In the genomic region with DNA sequence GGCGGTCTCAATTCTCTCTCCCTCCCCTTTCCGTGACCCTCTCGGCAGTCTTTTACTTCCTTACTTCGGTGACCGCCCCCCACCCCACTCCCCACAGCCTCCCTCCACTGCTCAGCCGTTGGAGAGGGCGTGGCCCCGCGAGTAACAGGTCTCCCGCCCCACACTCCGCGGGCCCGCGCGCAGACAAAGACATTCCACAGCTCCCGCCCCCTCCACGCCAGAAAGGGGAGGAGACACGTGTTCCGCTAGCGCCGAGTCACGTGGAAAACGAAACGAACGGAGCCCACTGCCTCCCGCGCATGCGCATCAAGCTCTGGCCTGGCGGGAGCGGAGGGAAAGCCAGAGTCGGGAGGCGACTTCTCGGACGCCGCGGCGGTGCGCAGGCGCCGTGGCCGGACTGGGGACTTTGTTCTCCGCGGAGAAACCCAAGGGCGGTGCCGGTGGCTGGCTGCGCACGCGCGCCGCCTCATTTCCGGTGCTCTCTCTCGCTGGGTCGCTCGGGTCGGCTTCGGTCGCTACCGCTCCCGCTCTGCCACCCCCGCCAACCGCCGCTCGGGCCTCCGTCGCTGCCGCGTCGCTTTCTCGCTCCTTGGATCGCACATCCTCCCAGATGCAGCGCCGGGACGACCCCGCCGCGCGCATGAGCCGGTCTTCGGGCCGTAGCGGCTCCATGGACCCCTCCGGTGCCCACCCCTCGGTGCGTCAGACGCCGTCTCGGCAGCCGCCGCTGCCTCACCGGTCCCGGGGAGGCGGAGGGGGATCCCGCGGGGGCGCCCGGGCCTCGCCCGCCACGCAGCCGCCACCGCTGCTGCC, we compare ENCODE assay signal across 8 cellular contexts. TPM values are rescaled to one million over a fixed set of nuclear protein-coding genes. Genes with fewer than 3 reads are reported as not detected.
DNase-seq lines count a peak whose midpoint lies in the region; ATAC-seq lines count a peak whose summit lies in the region.

A gene with protein sequence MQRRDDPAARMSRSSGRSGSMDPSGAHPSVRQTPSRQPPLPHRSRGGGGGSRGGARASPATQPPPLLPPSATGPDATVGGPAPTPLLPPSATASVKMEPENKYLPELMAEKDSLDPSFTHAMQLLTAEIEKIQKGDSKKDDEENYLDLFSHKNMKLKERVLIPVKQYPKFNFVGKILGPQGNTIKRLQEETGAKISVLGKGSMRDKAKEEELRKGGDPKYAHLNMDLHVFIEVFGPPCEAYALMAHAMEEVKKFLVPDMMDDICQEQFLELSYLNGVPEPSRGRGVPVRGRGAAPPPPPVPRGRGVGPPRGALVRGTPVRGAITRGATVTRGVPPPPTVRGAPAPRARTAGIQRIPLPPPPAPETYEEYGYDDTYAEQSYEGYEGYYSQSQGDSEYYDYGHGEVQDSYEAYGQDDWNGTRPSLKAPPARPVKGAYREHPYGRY (plus strand): TSS at position 483 of the 813 bp plus-strand sequence. CDS start 128 bp downstream, at position 611.

- H3K27ac Mint-ChIP-seq in dendritic cell treated with granulocyte-macrophage colony-stimulating factor and Interleukin-4, amounts not matched to agents 40 ng/mL and 50 ng/mL, for 4 days = peak within 1 kb of the TSS; percentile 93

- H3K9me3 Mint-ChIP-seq in dendritic cell treated with granulocyte-macrophage colony-stimulating factor and Interleukin-4, amounts not matched to agents 40 ng/mL and 50 ng/mL, for 4 days = no peaks in the 10 kb centered on the region

- intact Hi-C loops in dendritic cell treated with granulocyte-macrophage colony-stimulating factor and Interleukin-4, amounts not matched to agents 40 ng/mL and 50 ng/mL, for 4 days (cut with micrococcal nuclease) = no loop called here

- peaks cover 54% of the 10 kb centered on the region for H3K4me1 Mint-ChIP-seq in dendritic cell treated with granulocyte-macrophage colony-stimulating factor and Interleukin-4, amounts not matched to agents 40 ng/mL and 50 ng/mL, for 4 days (ENCODE audit: low read depth)

- peak within 1 kb of the TSS; percentile 94 for H3K4me3 Mint-ChIP-seq in dendritic cell treated with granulocyte-macrophage colony-stimulating factor and Interleukin-4, amounts not matched to agents 40 ng/mL and 50 ng/mL, for 4 days

- ATAC-seq in GM19372 (IDR thresholded peaks at IDR 0.05; ENCODE audit: low read depth, unreplicated experiment) = peak; percentile 87
- peak; percentile 77 for ATAC-seq in HG03558 (IDR thresholded peaks at IDR 0.05; ENCODE audit: extremely low read depth, unreplicated experiment)
- ATAC-seq in left lobe of liver = peak; percentile 87

- DNase-seq in C1 segment of cervical spinal cord (lab: John Stamatoyannopoulos, UW) (peak; percentile 95 to 99 (median 98)), NCI-H748 treated with DMSO at 0.1 percent for 48 hours (lab: John Stamatoyannopoulos, UW) (peak; percentile 91), left lobe of liver (ENCODE audit: low spot score) (peak; percentile 99)
- DNase-seq in activated CD4-positive, alpha-beta T cell treated with anti-CD3 and anti-CD28 coated beads, Interleukin-2, amount 50 U/mL, for 24 hours (ENCODE audit: low read depth in 1 of 2, low spot score in 1 of 2) = peak; percentile 94 to 97
- DNase-seq in stimulated activated CD4-positive, alpha-beta T cell treated with anti-CD3 and anti-CD28 coated beads, Interleukin-2, amount 100 ng/mL, for 4 hours (ENCODE audit: low read depth) = peak; percentile 97

- peaks cover 41% of the 10 kb centered on the region for H3K36me3 Mint-ChIP-seq in dendritic cell treated with granulocyte-macrophage colony-stimulating factor and Interleukin-4, amounts not matched to agents 40 ng/mL and 50 ng/mL, for 4 days (ENCODE audit: low read depth)

- H3K27me3 Mint-ChIP-seq in dendritic cell treated with granulocyte-macrophage colony-stimulating factor and Interleukin-4, amounts not matched to agents 40 ng/mL and 50 ng/mL, for 4 days = no peaks in the 10 kb centered on the region

RNA-seq across cellular contexts. Expression of the gene that starts here (rescaled TPM):
- 24.1 TPM for total RNA-seq in left lobe of liver

Comparison
In these comparisons a context has a peak if more than half of its experiments do, and no peak if none do; other contexts are left out.
1. Peak in every context shown above with its lines: DNase-seq and ATAC-seq.